ENCODE assay signal across 1 cellular context in the genomic region with DNA sequence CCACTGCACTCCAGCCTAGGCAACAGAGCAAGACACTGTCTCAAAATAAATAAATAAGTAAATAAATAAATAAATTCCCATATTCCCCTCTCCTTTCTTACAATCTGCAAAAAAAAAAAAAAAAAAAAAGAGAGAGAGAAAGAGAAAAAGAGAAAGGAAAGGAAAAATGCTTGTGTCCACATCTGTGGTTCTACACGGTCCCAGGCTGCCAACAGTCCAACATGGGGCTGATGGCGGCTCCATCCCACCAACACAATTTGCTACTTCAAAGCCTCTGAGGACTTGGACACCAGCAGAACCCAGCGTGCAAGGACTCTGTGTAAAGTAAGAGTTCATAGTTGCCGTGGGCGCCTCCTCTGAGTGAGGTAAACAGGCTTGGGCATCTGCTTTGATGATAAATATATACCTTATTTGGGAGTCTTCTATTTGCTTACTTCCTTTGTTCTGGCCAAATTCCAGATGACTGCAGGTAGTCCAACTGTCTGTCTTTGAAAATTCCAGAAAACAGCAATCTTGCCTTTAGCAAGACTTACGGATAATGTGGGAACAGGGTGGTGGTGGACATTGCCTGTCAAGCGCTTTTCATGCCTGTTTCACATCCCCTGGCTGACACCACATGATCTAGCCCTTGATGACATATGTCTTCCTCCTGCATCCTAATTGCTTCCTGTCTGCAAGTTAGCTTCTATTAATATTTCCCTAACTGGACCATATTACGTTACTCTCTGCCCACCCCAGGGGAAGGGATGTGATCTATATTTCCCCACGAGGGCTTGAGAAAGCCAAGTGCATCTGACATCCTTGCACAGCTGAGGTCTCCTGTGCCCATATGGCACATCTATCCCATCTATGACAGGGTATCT.
TF ChIP-seq lines count a peak whose summit lies in the region.

No MANE protein-coding gene starts in this region.

TF ChIP-seq in HepG2, 621 proteins besides CTCF, POLR2A, EP300 and RAD21 (continued from another document and continues in another):
- TF ChIP-seq, protein P1, sequence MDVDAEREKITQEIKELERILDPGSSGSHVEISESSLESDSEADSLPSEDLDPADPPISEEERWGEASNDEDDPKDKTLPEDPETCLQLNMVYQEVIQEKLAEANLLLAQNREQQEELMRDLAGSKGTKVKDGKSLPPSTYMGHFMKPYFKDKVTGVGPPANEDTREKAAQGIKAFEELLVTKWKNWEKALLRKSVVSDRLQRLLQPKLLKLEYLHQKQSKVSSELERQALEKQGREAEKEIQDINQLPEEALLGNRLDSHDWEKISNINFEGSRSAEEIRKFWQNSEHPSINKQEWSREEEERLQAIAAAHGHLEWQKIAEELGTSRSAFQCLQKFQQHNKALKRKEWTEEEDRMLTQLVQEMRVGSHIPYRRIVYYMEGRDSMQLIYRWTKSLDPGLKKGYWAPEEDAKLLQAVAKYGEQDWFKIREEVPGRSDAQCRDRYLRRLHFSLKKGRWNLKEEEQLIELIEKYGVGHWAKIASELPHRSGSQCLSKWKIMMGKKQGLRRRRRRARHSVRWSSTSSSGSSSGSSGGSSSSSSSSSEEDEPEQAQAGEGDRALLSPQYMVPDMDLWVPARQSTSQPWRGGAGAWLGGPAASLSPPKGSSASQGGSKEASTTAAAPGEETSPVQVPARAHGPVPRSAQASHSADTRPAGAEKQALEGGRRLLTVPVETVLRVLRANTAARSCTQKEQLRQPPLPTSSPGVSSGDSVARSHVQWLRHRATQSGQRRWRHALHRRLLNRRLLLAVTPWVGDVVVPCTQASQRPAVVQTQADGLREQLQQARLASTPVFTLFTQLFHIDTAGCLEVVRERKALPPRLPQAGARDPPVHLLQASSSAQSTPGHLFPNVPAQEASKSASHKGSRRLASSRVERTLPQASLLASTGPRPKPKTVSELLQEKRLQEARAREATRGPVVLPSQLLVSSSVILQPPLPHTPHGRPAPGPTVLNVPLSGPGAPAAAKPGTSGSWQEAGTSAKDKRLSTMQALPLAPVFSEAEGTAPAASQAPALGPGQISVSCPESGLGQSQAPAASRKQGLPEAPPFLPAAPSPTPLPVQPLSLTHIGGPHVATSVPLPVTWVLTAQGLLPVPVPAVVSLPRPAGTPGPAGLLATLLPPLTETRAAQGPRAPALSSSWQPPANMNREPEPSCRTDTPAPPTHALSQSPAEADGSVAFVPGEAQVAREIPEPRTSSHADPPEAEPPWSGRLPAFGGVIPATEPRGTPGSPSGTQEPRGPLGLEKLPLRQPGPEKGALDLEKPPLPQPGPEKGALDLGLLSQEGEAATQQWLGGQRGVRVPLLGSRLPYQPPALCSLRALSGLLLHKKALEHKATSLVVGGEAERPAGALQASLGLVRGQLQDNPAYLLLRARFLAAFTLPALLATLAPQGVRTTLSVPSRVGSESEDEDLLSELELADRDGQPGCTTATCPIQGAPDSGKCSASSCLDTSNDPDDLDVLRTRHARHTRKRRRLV (CRISPR knock-in tag; IDR thresholded peaks at IDR 0.05), result no peak
- TF ChIP-seq SCMH1 (CRISPR knock-in tag; IDR thresholded peaks at IDR 0.05; ENCODE audit: borderline replicate concordance), result no peak
- TF ChIP-seq, protein P2, sequence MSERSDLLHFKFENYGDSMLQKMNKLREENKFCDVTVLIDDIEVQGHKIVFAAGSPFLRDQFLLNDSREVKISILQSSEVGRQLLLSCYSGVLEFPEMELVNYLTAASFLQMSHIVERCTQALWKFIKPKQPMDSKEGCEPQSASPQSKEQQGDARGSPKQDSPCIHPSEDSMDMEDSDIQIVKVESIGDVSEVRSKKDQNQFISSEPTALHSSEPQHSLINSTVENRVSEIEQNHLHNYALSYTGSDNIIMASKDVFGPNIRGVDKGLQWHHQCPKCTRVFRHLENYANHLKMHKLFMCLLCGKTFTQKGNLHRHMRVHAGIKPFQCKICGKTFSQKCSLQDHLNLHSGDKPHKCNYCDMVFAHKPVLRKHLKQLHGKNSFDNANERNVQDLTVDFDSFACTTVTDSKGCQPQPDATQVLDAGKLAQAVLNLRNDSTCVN (CRISPR knock-in tag; IDR thresholded peaks at IDR 0.05; ENCODE audit: borderline replicate concordance), result peak; percentile 96; the same call in 1 of the 2 replicates
- TF ChIP-seq YEATS4 (CRISPR knock-in tag; IDR thresholded peaks at IDR 0.05; ENCODE audit: borderline replicate concordance), result peak; percentile 48; the same call in 1 of the 2 replicates
- no peak for TF ChIP-seq ZNF790 (CRISPR knock-in tag; IDR thresholded peaks at IDR 0.05; ENCODE audit: borderline replicate concordance)
- TF ChIP-seq RARA (CRISPR knock-in tag; IDR thresholded peaks at IDR 0.05), result peak; percentile 70
- TF ChIP-seq SUZ12 (IDR thresholded peaks at IDR 0.05; ENCODE audit: low read depth, low read length), result no peak
- TF ChIP-seq, protein P3, sequence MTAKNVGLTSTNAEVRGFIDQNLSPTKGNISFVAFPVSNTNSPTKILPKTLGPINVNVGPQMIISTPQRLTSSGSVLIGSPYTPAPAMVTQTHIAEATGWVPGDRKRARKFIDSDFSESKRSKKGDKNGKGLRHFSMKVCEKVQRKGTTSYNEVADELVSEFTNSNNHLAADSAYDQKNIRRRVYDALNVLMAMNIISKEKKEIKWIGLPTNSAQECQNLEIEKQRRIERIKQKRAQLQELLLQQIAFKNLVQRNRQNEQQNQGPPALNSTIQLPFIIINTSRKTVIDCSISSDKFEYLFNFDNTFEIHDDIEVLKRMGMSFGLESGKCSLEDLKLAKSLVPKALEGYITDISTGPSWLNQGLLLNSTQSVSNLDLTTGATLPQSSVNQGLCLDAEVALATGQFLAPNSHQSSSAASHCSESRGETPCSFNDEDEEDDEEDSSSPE (CRISPR knock-in tag; IDR thresholded peaks at IDR 0.05), result no peak
- TF ChIP-seq HDAC2 (CRISPR knock-in tag; IDR thresholded peaks at IDR 0.05), result peak; percentile 83
- TF ChIP-seq PAWR (CRISPR knock-in tag; IDR thresholded peaks at IDR 0.05; ENCODE audit: borderline replicate concordance), result no peak
- TF ChIP-seq ZNF343 (CRISPR knock-in tag; IDR thresholded peaks at IDR 0.05), result no peak
- 0 out of 2 replicates have a peak, but pooled peaks have one; percentile 26 for TF ChIP-seq ZSCAN31 (CRISPR knock-in tag; IDR thresholded peaks at IDR 0.05; ENCODE audit: low read depth)
- TF ChIP-seq, protein P4, sequence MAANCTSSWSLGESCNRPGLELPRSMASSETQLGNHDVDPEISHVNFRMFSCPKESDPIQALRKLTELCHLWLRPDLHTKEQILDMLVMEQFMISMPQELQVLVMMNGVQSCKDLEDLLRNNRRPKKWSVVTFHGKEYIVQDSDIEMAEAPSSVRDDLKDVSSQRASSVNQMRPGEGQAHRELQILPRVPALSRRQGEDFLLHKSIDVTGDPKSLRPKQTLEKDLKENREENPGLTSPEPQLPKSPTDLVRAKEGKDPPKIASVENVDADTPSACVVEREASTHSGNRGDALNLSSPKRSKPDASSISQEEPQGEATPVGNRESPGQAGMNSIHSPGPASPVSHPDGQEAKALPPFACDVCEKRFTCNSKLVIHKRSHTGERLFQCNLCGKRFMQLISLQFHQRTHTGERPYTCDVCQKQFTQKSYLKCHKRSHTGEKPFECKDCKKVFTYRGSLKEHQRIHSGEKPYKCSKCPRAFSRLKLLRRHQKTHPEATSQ (CRISPR knock-in tag; IDR thresholded peaks at IDR 0.05; ENCODE audit: borderline replicate concordance), result no peak; the same call in 1 of the 2 replicates
- TF ChIP-seq, protein P5, sequence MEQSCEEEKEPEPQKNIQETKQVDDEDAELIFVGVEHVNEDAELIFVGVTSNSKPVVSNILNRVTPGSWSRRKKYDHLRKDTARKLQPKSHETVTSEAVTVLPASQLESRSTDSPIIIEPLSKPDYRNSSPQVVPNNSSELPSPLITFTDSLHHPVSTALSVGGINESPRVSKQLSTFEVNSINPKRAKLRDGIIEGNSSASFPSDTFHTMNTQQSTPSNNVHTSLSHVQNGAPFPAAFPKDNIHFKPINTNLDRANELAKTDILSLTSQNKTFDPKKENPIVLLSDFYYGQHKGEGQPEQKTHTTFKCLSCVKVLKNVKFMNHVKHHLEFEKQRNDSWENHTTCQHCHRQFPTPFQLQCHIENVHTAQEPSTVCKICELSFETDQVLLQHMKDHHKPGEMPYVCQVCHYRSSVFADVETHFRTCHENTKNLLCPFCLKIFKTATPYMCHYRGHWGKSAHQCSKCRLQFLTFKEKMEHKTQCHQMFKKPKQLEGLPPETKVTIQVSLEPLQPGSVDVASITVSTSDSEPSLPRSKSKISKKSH (CRISPR knock-in tag; IDR thresholded peaks at IDR 0.05; ENCODE audit: borderline replicate concordance), result no peak
- TF ChIP-seq TMF1 (CRISPR knock-in tag; IDR thresholded peaks at IDR 0.05; ENCODE audit: low read depth), result no peak
- TF ChIP-seq, protein P6, sequence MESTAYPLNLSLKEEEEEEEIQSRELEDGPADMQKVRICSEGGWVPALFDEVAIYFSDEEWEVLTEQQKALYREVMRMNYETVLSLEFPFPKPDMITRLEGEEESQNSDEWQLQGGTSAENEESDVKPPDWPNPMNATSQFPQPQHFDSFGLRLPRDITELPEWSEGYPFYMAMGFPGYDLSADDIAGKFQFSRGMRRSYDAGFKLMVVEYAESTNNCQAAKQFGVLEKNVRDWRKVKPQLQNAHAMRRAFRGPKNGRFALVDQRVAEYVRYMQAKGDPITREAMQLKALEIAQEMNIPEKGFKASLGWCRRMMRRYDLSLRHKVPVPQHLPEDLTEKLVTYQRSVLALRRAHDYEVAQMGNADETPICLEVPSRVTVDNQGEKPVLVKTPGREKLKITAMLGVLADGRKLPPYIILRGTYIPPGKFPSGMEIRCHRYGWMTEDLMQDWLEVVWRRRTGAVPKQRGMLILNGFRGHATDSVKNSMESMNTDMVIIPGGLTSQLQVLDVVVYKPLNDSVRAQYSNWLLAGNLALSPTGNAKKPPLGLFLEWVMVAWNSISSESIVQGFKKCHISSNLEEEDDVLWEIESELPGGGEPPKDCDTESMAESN (CRISPR knock-in tag; conservative IDR thresholded peaks at IDR 0.05), result peak; percentile 69; the same call in 1 of the 2 replicates
- TF ChIP-seq, protein P7, sequence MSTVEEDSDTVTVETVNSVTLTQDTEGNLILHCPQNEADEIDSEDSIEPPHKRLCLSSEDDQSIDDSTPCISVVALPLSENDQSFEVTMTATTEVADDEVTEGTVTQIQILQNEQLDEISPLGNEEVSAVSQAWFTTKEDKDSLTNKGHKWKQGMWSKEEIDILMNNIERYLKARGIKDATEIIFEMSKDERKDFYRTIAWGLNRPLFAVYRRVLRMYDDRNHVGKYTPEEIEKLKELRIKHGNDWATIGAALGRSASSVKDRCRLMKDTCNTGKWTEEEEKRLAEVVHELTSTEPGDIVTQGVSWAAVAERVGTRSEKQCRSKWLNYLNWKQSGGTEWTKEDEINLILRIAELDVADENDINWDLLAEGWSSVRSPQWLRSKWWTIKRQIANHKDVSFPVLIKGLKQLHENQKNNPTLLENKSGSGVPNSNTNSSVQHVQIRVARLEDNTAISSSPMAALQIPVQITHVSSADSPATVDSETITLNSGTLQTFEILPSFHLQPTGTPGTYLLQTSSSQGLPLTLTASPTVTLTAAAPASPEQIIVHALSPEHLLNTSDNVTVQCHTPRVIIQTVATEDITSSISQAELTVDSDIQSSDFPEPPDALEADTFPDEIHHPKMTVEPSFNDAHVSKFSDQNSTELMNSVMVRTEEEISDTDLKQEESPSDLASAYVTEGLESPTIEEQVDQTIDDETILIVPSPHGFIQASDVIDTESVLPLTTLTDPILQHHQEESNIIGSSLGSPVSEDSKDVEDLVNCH (CRISPR knock-in tag; IDR thresholded peaks at IDR 0.05), result no peak
- TF ChIP-seq, protein P8, sequence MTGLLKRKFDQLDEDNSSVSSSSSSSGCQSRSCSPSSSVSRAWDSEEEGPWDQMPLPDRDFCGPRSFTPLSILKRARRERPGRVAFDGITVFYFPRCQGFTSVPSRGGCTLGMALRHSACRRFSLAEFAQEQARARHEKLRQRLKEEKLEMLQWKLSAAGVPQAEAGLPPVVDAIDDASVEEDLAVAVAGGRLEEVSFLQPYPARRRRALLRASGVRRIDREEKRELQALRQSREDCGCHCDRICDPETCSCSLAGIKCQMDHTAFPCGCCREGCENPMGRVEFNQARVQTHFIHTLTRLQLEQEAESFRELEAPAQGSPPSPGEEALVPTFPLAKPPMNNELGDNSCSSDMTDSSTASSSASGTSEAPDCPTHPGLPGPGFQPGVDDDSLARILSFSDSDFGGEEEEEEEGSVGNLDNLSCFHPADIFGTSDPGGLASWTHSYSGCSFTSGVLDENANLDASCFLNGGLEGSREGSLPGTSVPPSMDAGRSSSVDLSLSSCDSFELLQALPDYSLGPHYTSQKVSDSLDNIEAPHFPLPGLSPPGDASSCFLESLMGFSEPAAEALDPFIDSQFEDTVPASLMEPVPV (CRISPR knock-in tag; IDR thresholded peaks at IDR 0.05), result no peak
- TF ChIP-seq MED8 (CRISPR knock-in tag; IDR thresholded peaks at IDR 0.05; ENCODE audit: insufficient replicate concordance), result no peak
- TF ChIP-seq, protein P9, sequence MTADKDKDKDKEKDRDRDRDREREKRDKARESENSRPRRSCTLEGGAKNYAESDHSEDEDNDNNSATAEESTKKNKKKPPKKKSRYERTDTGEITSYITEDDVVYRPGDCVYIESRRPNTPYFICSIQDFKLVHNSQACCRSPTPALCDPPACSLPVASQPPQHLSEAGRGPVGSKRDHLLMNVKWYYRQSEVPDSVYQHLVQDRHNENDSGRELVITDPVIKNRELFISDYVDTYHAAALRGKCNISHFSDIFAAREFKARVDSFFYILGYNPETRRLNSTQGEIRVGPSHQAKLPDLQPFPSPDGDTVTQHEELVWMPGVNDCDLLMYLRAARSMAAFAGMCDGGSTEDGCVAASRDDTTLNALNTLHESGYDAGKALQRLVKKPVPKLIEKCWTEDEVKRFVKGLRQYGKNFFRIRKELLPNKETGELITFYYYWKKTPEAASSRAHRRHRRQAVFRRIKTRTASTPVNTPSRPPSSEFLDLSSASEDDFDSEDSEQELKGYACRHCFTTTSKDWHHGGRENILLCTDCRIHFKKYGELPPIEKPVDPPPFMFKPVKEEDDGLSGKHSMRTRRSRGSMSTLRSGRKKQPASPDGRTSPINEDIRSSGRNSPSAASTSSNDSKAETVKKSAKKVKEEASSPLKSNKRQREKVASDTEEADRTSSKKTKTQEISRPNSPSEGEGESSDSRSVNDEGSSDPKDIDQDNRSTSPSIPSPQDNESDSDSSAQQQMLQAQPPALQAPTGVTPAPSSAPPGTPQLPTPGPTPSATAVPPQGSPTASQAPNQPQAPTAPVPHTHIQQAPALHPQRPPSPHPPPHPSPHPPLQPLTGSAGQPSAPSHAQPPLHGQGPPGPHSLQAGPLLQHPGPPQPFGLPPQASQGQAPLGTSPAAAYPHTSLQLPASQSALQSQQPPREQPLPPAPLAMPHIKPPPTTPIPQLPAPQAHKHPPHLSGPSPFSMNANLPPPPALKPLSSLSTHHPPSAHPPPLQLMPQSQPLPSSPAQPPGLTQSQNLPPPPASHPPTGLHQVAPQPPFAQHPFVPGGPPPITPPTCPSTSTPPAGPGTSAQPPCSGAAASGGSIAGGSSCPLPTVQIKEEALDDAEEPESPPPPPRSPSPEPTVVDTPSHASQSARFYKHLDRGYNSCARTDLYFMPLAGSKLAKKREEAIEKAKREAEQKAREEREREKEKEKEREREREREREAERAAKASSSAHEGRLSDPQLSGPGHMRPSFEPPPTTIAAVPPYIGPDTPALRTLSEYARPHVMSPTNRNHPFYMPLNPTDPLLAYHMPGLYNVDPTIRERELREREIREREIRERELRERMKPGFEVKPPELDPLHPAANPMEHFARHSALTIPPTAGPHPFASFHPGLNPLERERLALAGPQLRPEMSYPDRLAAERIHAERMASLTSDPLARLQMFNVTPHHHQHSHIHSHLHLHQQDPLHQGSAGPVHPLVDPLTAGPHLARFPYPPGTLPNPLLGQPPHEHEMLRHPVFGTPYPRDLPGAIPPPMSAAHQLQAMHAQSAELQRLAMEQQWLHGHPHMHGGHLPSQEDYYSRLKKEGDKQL (CRISPR knock-in tag; IDR thresholded peaks at IDR 0.05; ENCODE audit: low read depth), result peak; percentile 67; the same call in 1 of the 2 replicates
